ENCODE assay signal across 12 cellular contexts in genomic region chr14:35261774-35262173, GRCh38. TPM values are rescaled to one million over a fixed set of nuclear protein-coding genes. Genes with fewer than 3 reads are reported as not detected.
DNase-seq lines count a peak whose midpoint lies in the region; ATAC-seq and TF ChIP-seq lines count a peak whose summit lies in the region.
"Had no signal": no experiment of that assay in that cellular context is flagged by ENCODE, and none has a peak within 500 bp of the region (broad histone marks: within the 10 kb centered on the region; RNA-seq: fewer than 3 reads in every experiment).

No MANE protein-coding gene starts in this region.

- no peaks in the 10 kb centered on the region for H3K79me2 ChIP-seq in HCT116 (ENCODE audit: insufficient read depth, low read length)
- H3K79me2 ChIP-seq: parathyroid adenoma had no signal

- intact Hi-C loops in HCT116 (cut with micrococcal nuclease) (no loop called here), breast epithelium (cut with DNase I; ENCODE audit: low total_unique reads) (no loop called here)

- H4K20me1 ChIP-seq in HCT116 (ENCODE audit: insufficient read depth) = no peaks in the 10 kb centered on the region

- POLR2A ChIA-PET in HCT116 (lab: Charles Lee) = no interaction called here

- in situ Hi-C loops in ACHN (cut with HindIII; ENCODE audit: low pct_ligation_motif_present, low pct_unique_long_range_greater_than_20kb, low sequenced_read_pairs) = no loop called here

- no peak overlapping the region for H3K4me2 ChIP-seq in HCT116 (ENCODE audit: low read length)

- TF ChIP-seq RAD21 in HCT116 (IDR thresholded peaks at IDR 0.05; ENCODE audit: low read depth) = peak; percentile 37; the same call in 1 of the 2 replicates

- no peaks in the 10 kb centered on the region; a peak in 1 of 4 replicates for H3K36me3 ChIP-seq in HCT116 (ENCODE audit: control insufficient read depth in 1 of 2, insufficient read depth in 2 of 2, low read length in 2 of 2)
- H3K36me3 ChIP-seq in breast epithelium = no peaks in the 10 kb centered on the region
- H3K36me3 ChIP-seq: colonic mucosa had no signal

- H3K27ac ChIP-seq in HCT116 (ENCODE audit: low read depth, low read length) (no peak overlapping the region), breast epithelium (no peak overlapping the region)
- H3K27ac ChIP-seq: colonic mucosa, parathyroid adenoma had no signal

- H3K4me1 ChIP-seq in HCT116 (ENCODE audit: control insufficient read depth in 1 of 2, insufficient read depth in 2 of 2, low read length in 2 of 2) (no peaks in the 10 kb centered on the region), breast epithelium (no peaks in the 10 kb centered on the region)
- H3K4me1 ChIP-seq: colonic mucosa, parathyroid adenoma had no signal

- no peak for TF ChIP-seq POLR2A in HCT116 (IDR thresholded peaks at IDR 0.05; ENCODE audit: borderline replicate concordance, extremely low read depth, insufficient read depth, insufficient read length)
- TF ChIP-seq POLR2A in breast epithelium (IDR thresholded peaks at IDR 0.05) = no peak

- CTCF ChIA-PET in HCT116 (lab: Charles Lee) = no interaction called here

- H3K27me3 ChIP-seq in HCT116 (ENCODE audit: insufficient read depth, low read length) (no peaks in the 10 kb centered on the region), breast epithelium (no peaks in the 10 kb centered on the region)
- H3K27me3 ChIP-seq: colonic mucosa had no signal

- RAD21 ChIA-PET in HCT116 (lab: Charles Lee; ENCODE audit: low non-redundant PET in 1 of 2, low total read pairs in 2 of 2, uncharacterized antibody in 2 of 2, unreplicated experiment in 2 of 2) = no interaction called here

- H3K9ac ChIP-seq in HCT116 (ENCODE audit: low read length) = no peak overlapping the region
- H3K9ac ChIP-seq: parathyroid adenoma had no signal

- peak in 1 of 3 experiments; percentile 24; a peak in 1 of 6 replicates for TF ChIP-seq CTCF in HCT116 (IDR thresholded peaks at IDR 0.05 in 2 of 3, conservative IDR thresholded peaks at IDR 0.05 in 1 of 3; ENCODE audit: borderline replicate concordance in 1 of 3, insufficient read depth in 1 of 3, low read depth in 2 of 3, low read length in 2 of 3)
- no peak for TF ChIP-seq CTCF in cardiac fibroblast (IDR thresholded peaks at IDR 0.05; ENCODE audit: low read depth, low read length)
- no peak for TF ChIP-seq CTCF in breast epithelium (IDR thresholded peaks at IDR 0.05)

- no TSS peak for BruUV-seq in HCT116 (replicated peaks; lab: Mats Ljungman, UMichigan)

- DNase-seq in ACHN (peak; percentile 5), HCT116 (ENCODE audit: low read depth, low spot score) (no peak), cardiac fibroblast (ENCODE audit: low read depth in 2 of 2) (peak; percentile 40 to 55), kidney tubule cell (ENCODE audit: low spot score) (peak; percentile 49), breast epithelium (ENCODE audit: low spot score in 2 of 2) (no peak), SW 1271 (lab: John Stamatoyannopoulos, UW) (no peak), GF-D8 (lab: John Stamatoyannopoulos, UW) (no peak)
- DNase-seq: activated T-cell treated with anti-CD3 and anti-CD28 coated beads, Interleukin-2, amount 50 U/mL, for 4 hours; colonic mucosa; NCI-H2029 had no signal

- H3K9me2 ChIP-seq in HCT116 (ENCODE audit: insufficient read depth) = no peaks in the 10 kb centered on the region

- no peak overlapping the region for H3K4me3 ChIP-seq in HCT116 (replicated peaks in 1 of 2; ENCODE audit: low read depth in 1 of 2, low read length in 2 of 2)
- no peak overlapping the region for H3K4me3 ChIP-seq in cardiac fibroblast (replicated peaks in 1 of 2; ENCODE audit: low read depth in 2 of 2, low read length in 2 of 2)
- H3K4me3 ChIP-seq in breast epithelium = no peak overlapping the region
- H3K4me3 ChIP-seq: colonic mucosa had no signal

- ATAC-seq in HCT116 (no peak), HG03175 (IDR thresholded peaks at IDR 0.05; ENCODE audit: unreplicated experiment) (no peak)
- ATAC-seq: activated T-cell treated with anti-CD3 and anti-CD28 coated beads, Interleukin-2, amount 50 U/mL, for 4 hours had no signal

- H3K9me3 ChIP-seq in HCT116 (ENCODE audit: control insufficient read depth in 1 of 2, insufficient read depth in 1 of 2, low read depth in 1 of 2, low read length in 2 of 2) (no peaks in the 10 kb centered on the region), breast epithelium (no peaks in the 10 kb centered on the region)
- H3K9me3 ChIP-seq: colonic mucosa had no signal

- no peak overlapping the region for H2AFZ ChIP-seq in HCT116 (ENCODE audit: low read depth, low read length, poor library complexity, severe bottlenecking)
- H2AFZ ChIP-seq: parathyroid adenoma had no signal

TF ChIP-seq in HCT116, 20 proteins besides CTCF, POLR2A, EP300 and RAD21:
- TF ChIP-seq REST (IDR thresholded peaks at IDR 0.05; ENCODE audit: low read depth) (no peak), SRF (IDR thresholded peaks at IDR 0.05; ENCODE audit: low read depth) (no peak), ZFX (IDR thresholded peaks at IDR 0.05) (no peak), ELF1 (IDR thresholded peaks at IDR 0.05; ENCODE audit: borderline replicate concordance, low read depth) (no peak), SIN3A (IDR thresholded peaks at IDR 0.05; ENCODE audit: low read depth) (no peak), ZNF274 (IDR thresholded peaks at IDR 0.05; ENCODE audit: low read depth, low read length) (no peak), EZH2 (IDR thresholded peaks at IDR 0.05) (no peak), TCF7L2 (IDR thresholded peaks at IDR 0.05; ENCODE audit: borderline replicate concordance, extremely low read depth, insufficient read depth, insufficient read length) (no peak), EZH2phosphoT487 (IDR thresholded peaks at IDR 0.05; ENCODE audit: borderline replicate concordance) (no peak), EGR1 (IDR thresholded peaks at IDR 0.05; ENCODE audit: low read depth) (no peak), POLR2AphosphoS5 (IDR thresholded peaks at IDR 0.05; ENCODE audit: low read depth, low read length) (no peak), MAX (IDR thresholded peaks at IDR 0.05) (no peak), ATF3 (IDR thresholded peaks at IDR 0.05) (no peak), YY1 (IDR thresholded peaks at IDR 0.05; ENCODE audit: extremely low read depth, insufficient replicate concordance, low read depth, low read length) (no peak), JUND (IDR thresholded peaks at IDR 0.05) (no peak), CBX3 (IDR thresholded peaks at IDR 0.05; ENCODE audit: low read depth) (no peak), ZBTB33 (IDR thresholded peaks at IDR 0.05; ENCODE audit: extremely low read depth, insufficient replicate concordance, low read length) (no peak)

RNA-seq across cellular contexts. Expression of gene PSMA6, which starts 30.4 kb away (rescaled TPM):
- total RNA-seq in HCT116 (2021; ENCODE audit: unreplicated experiment) = 194 TPM
- 131 and 160 TPM in 2 replicates for polyA plus RNA-seq in HCT116 (2012)
- total RNA-seq in breast epithelium = 100 to 1,000 TPM; 150 to 170 (median 156) TPM

Comparison
In these comparisons a context has a peak if more than half of its experiments do, and no peak if none do; other contexts are left out.
1. DNase-seq: peak in ACHN (single experiment), cardiac fibroblast (2 of 2) and kidney tubule cell (single experiment); none in HCT116 (single experiment), breast epithelium (0 of 2), SW 1271 (0 of 2) and GF-D8 (single experiment).